Comparison of ENCODE assay signal across 8 cellular contexts in genomic region chr17:6755731-6756184, GRCh38. TPM values are rescaled to one million over a fixed set of nuclear protein-coding genes. Genes with fewer than 3 reads are reported as not detected.
DNase-seq lines count a peak whose midpoint lies in the region; TF ChIP-seq lines count a peak whose summit lies in the region.

Gene XAF1 (plus strand): TSS chr17:6756046. CDS start chr17:6756079, 33 bp downstream.

- TF ChIP-seq CTCF in GM06990 (IDR thresholded peaks at IDR 0.05; ENCODE audit: insufficient read depth, low read length, poor library complexity, severe bottlenecking), result no peak
- no peak for TF ChIP-seq CTCF in sigmoid colon (IDR thresholded peaks at IDR 0.05)

- DNase-seq in GM06990 (ENCODE audit: extremely low read depth, insufficient read length) (peak; percentile 62), NCI-H226 (peak; percentile 28), glomerular visceral epithelial cell (ENCODE audit: extremely low spot score) (peak; percentile 46), sigmoid colon (peak; percentile 68), NCI-H1048 (lab: John Stamatoyannopoulos, UW) (no peak), RKO (ENCODE audit: low spot score) (no peak), DMS 273 (lab: John Stamatoyannopoulos, UW; ENCODE audit: unreplicated experiment) (no peak)
- DNase-seq in activated T-helper 9 cell treated with anti-CD3 and anti-CD28 coated beads, Interleukin-2, amount 50 U/mL, for 16 hours (ENCODE audit: low read depth), result peak; percentile 20

- 4 to 5% methylated on average over 14 of the region's 14 CpGs for WGBS in sigmoid colon, 2 donors

- TF ChIP-seq POLR2A in sigmoid colon (IDR thresholded peaks at IDR 0.05), result no peak

- no peak for TF ChIP-seq EP300 in sigmoid colon (IDR thresholded peaks at IDR 0.05)

- H3K4me3 ChIP-seq in GM06990 (replicated peaks; ENCODE audit: low read depth, low read length) (peak within 1 kb of the TSS; percentile 64), sigmoid colon (peak within 1 kb of the TSS; percentile 41 to 55 (median 50))

- H3K36me3 ChIP-seq in GM06990 (ENCODE audit: control insufficient read depth, insufficient read depth, low read length) (peaks cover 16% of the 10 kb centered on the region), sigmoid colon (peaks cover 0 to 28% (median 10%) of the 10 kb centered on the region in 4 donors)

- intact Hi-C loops in sigmoid colon (cut with DNase I), result no loop called here

- H3K9me3 ChIP-seq in sigmoid colon, result no peaks in the 10 kb centered on the region

- peaks cover 0 to 51% (median 30%) of the 10 kb centered on the region in 4 donors for H3K4me1 ChIP-seq in sigmoid colon

- peak within 1 kb of the TSS; percentile 80 to 87 (median 84) for H3K27ac ChIP-seq in sigmoid colon

- no peaks in the 10 kb centered on the region for H3K27me3 ChIP-seq in GM06990 (replicated peaks; ENCODE audit: control insufficient read depth, insufficient read depth, low read length)
- no peaks in the 10 kb centered on the region for H3K27me3 ChIP-seq in sigmoid colon

RNA-seq across cellular contexts. Expression of gene XAF1, which starts in this region (rescaled TPM):
- 10 to 100 TPM in 3 of 4 donors, 1 to 10 TPM in 1; 9.7 to 59.5 (median 35.8) TPM for total RNA-seq in sigmoid colon
- polyA plus RNA-seq in sigmoid colon, result 10 to 100 TPM in 1 of 3 donors, 1 to 10 TPM in 2; 3.2 to 64.1 (median 3.6) TPM

Comparison
In these comparisons a context has a peak if more than half of its experiments do, and no peak if none do; other contexts are left out.
1. DNase-seq: peak in GM06990 (single experiment), NCI-H226 (single experiment), activated T-helper 9 cell treated with anti-CD3 and anti-CD28 coated beads, Interleukin-2, amount 50 U/mL, for 16 hours (single experiment), glomerular visceral epithelial cell (single experiment) and sigmoid colon (single experiment); none in NCI-H1048 (single experiment), RKO (single experiment) and DMS 273 (single experiment).